Comparison of ENCODE assay signal across 13 cellular contexts in the genomic region with DNA sequence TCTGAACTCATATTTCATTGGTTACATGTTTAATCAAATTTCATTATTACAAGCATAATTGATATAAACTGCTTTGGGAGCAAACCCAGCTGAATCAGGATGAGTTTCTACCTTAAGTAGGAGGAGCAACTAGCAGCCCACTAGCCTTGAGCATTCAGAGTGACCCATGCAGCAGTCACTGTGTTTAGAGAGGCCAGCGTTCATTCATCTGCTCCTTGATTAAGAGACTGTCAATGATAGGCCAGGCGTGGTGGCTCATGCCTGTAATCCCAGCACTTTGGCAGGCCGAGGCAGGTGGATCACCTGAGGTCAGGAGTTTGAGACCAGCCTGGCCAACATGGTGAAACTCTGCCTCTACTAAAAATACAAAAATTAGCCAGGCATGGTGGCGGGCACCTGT. TPM values are rescaled to one million over a fixed set of nuclear protein-coding genes. Genes with fewer than 3 reads are reported as not detected.
DNase-seq lines count a peak whose midpoint lies in the region; ATAC-seq, FAIRE-seq and TF ChIP-seq lines count a peak whose summit lies in the region.
"Not testable (repeated sequence)": the region's sequence is repeated elsewhere in the genome, so short reads cannot be mapped to it uniquely, and the experiment has no call there.
"Had no signal": no experiment of that assay in that cellular context is flagged by ENCODE, and none has a peak within 500 bp of the region (broad histone marks: within the 10 kb centered on the region; RNA-seq: fewer than 3 reads in every experiment).

No MANE protein-coding gene starts in this region.

- H3K27me3 ChIP-seq in adrenal gland; HepG2 (ENCODE audit: control insufficient read depth in 1 of 2, insufficient read depth in 2 of 2, low read length in 2 of 2); pancreas: not testable (repeated sequence)

- not testable (repeated sequence) for H3K9me3 ChIP-seq in adrenal gland (replicated peaks in 1 of 3); HepG2 (ENCODE audit: low read length); pancreas

- H3K36me3 Mint-ChIP-seq in MCF 10A (ENCODE audit: insufficient read depth, unreplicated experiment), result not testable (repeated sequence)

- H3K9me3 Mint-ChIP-seq in MCF 10A (ENCODE audit: unreplicated experiment), result not testable (repeated sequence)

- ATAC-seq in HepG2, result peak; percentile 38; the same call in 1 of the 3 replicates
- ATAC-seq in pancreas, result peak in 2 of 4 donors; percentile 8 to 14

- 51 to 79% (median 60%) methylated on average over 3 to 4 of the region's 4 CpGs for WGBS in adrenal gland, 4 donors
- 27% methylated on average over 4 of the region's 4 CpGs for WGBS in HepG2 (ENCODE audit: low lambda C conversion rate)
- WGBS in pancreas, 2 donors, result 32 to 37% methylated on average over 4 of the region's 4 CpGs

- TF ChIP-seq CTCF in adrenal gland (IDR thresholded peaks at IDR 0.05); MCF 10A (IDR thresholded peaks at IDR 0.05; ENCODE audit: unreplicated experiment); HepG2 (CRISPR knock-in tag; IDR thresholded peaks at IDR 0.05); pancreas (IDR thresholded peaks at IDR 0.05): not testable (repeated sequence)

- POLR2A ChIA-PET in MCF 10A (lab: Yijun Ruan, JAX), result interaction anchor here (0.6 kb wide), 1 partner anchor 342 kb away, joined by 3 read pairs; no protein-coding TSS in a partner anchor
- POLR2A ChIA-PET in HepG2 (lab: Yijun Ruan, JAX), result not testable (repeated sequence)

- H3K79me2 ChIP-seq in HepG2 (ENCODE audit: insufficient read depth, low read length), result not testable (repeated sequence)

- in situ Hi-C loops in HepG2 (cut with HindIII; ENCODE audit: extremely low pct_ligation_motif_present, low pct_unique_long_range_greater_than_20kb), result not testable (repeated sequence)

- not testable (repeated sequence) for FAIRE-seq in HepG2 (lab: Jason Lieb, UNC); pancreas (lab: Jason Lieb, UNC)

- H4K20me1 ChIP-seq in HepG2 (ENCODE audit: insufficient read depth, low read length), result not testable (repeated sequence)

- not testable (repeated sequence) for H3K4me3 Mint-ChIP-seq in MCF 10A (ENCODE audit: unreplicated experiment)

- not testable (repeated sequence) for H3K4me3 ChIP-seq in adrenal gland; HepG2 (replicated peaks in 1 of 3; ENCODE audit: insufficient read depth in 1 of 3, low read depth in 2 of 3, low read length in 3 of 3)
- peak overlapping the region in 2 of 4 donors; percentile 4 to 9 for H3K4me3 ChIP-seq in pancreas

- not testable (repeated sequence) for H2AFZ ChIP-seq in HepG2 (ENCODE audit: low read length)

- not testable (repeated sequence) for H3K27me3 Mint-ChIP-seq in MCF 10A (ENCODE audit: insufficient read depth, unreplicated experiment)

- not testable (repeated sequence) for H3K9ac ChIP-seq in HepG2 (ENCODE audit: insufficient read depth, low read depth, low read length)

- H3K27ac ChIP-seq in adrenal gland (peak overlapping the region in 2 of 5 donors; percentile 40 to 56), pancreas (peak overlapping the region in 3 of 4 donors; percentile 24 to 81 (median 69))
- H3K27ac ChIP-seq in HepG2 (ENCODE audit: extremely low read length, insufficient read depth, low read length), result not testable (repeated sequence)

- not testable (repeated sequence) for H3K4me1 Mint-ChIP-seq in MCF 10A (ENCODE audit: insufficient read depth, unreplicated experiment)

- CTCF ChIA-PET in MCF 10A (lab: Yijun Ruan, JAX); HepG2 (lab: Yijun Ruan, JAX; ENCODE audit: low intra/inter-chr PET ratio, low total read pairs): not testable (repeated sequence)

- TF ChIP-seq POLR2A in adrenal gland (IDR thresholded peaks at IDR 0.05); HepG2 (IDR thresholded peaks at IDR 0.05; ENCODE audit: insufficient read depth in 1 of 2, low read depth in 2 of 2, low read length in 2 of 2): not testable (repeated sequence)

- not testable (repeated sequence) for H3K36me3 ChIP-seq in adrenal gland (replicated peaks in 1 of 2); HepG2 (replicated peaks in 1 of 2; ENCODE audit: control insufficient read depth in 1 of 2, insufficient read depth in 2 of 2, low read length in 2 of 2); pancreas

- DNase-seq in adrenal gland, result peak in 6 of 7 donors; percentile 45 to 77 (median 62)
- not testable (repeated sequence) for DNase-seq in MCF 10A (ENCODE audit: unreplicated experiment); HepG2 (ENCODE audit: low spot score); pancreas

- BruUV-seq in MCF 10A (replicated peaks; lab: Mats Ljungman, UMichigan); HepG2 (replicated peaks; lab: Mats Ljungman, UMichigan): not testable (repeated sequence)

- intact Hi-C loops in adrenal gland (cut with DNase I); MCF 10A (cut with micrococcal nuclease); HepG2 (cut with micrococcal nuclease; ENCODE audit: unreplicated experiment); pancreas (cut with DNase I): not testable (repeated sequence)

- not testable (repeated sequence) for TF ChIP-seq RAD21 in HepG2 (CRISPR knock-in tag; IDR thresholded peaks at IDR 0.05)

- peak overlapping the region; percentile 37 for H3K27ac Mint-ChIP-seq in MCF 10A (ENCODE audit: low read depth, unreplicated experiment)

- H3K4me2 ChIP-seq in HepG2 (ENCODE audit: low read depth, low read length), result not testable (repeated sequence)

- TF ChIP-seq EP300 in HepG2 (IDR thresholded peaks at IDR 0.05; ENCODE audit: low read depth in 2 of 2, low read length in 2 of 2); HepG2 (CRISPR knock-in tag; IDR thresholded peaks at IDR 0.05; ENCODE audit: borderline replicate concordance): not testable (repeated sequence)

- H3K4me1 ChIP-seq in adrenal gland (replicated peaks in 1 of 2), result peaks cover 0 to 19% of the 10 kb centered on the region in 2 donors
- H3K4me1 ChIP-seq in HepG2 (ENCODE audit: insufficient read depth, low read length), result not testable (repeated sequence)
- H3K4me1 ChIP-seq in pancreas, result peaks cover 8 to 39% (median 16%) of the 10 kb centered on the region in 3 donors

RNA-seq across cellular contexts. Expression of a gene that starts 1.9 kb away (rescaled TPM):
- 10 to 100 TPM in 4 of 8 donors, 1 to 10 TPM in 3, under 1 TPM in 1; 0.97 to 45.4 (median 9.8) TPM for total RNA-seq in adrenal gland
- polyA plus RNA-seq in adrenal gland, result 10 to 100 TPM in 1 of 3 donors, 1 to 10 TPM in 2; 1.2 to 16.4 (median 3.9) TPM
- total RNA-seq in MCF 10A (2022), result not detected in 2 replicates
- total RNA-seq in HepG2 (2016; rRNA removed; fragmentation: Illumina TruSeq; extraction: Trizol), result not detected in 2 replicates
- not detected in 2 replicates for total RNA-seq in HepG2 (2016; cell fraction: cytosol; rRNA removed; fragmentation: Illumina TruSeq; extraction: Trizol; ENCODE audit: low read depth)
- total RNA-seq in HepG2 (2016; cell fraction: insoluble cytoplasmic fraction; rRNA removed; fragmentation: Illumina TruSeq; extraction: Trizol), result not detected in 2 replicates
- total RNA-seq in HepG2 (2016; cell fraction: membrane; rRNA removed; fragmentation: Illumina TruSeq; extraction: Trizol), result not detected in 2 replicates
- total RNA-seq in HepG2 (2016; cell fraction: nucleus; rRNA removed; fragmentation: Illumina TruSeq; extraction: Trizol), result not detected in 2 replicates
- polyA plus RNA-seq in HepG2 (2011; rRNA removed), result not detected in 2 replicates
- polyA plus RNA-seq in HepG2 (2011; cell fraction: cytosol; rRNA removed), result not detected in 2 replicates
- not detected in 2 replicates for polyA plus RNA-seq in HepG2 (2011; cell fraction: nucleus; rRNA removed)
- polyA plus RNA-seq in HepG2 (2012), result not detected in 2 replicates
- not detected in 2 replicates for polyA plus RNA-seq in HepG2 (2016; cell fraction: cytosol; fragmentation: Illumina TruSeq; extraction: Trizol; ENCODE audit: low read depth)
- not detected in 2 replicates for polyA plus RNA-seq in HepG2 (2016; cell fraction: insoluble cytoplasmic fraction; fragmentation: Illumina TruSeq; extraction: Trizol; ENCODE audit: low read depth)
- not detected in 2 replicates for polyA plus RNA-seq in HepG2 (2016; cell fraction: membrane; fragmentation: Illumina TruSeq; extraction: Trizol; ENCODE audit: low read depth)
- not detected in 2 replicates for polyA plus RNA-seq in HepG2 (2016; cell fraction: nucleus; fragmentation: Illumina TruSeq; extraction: Trizol; ENCODE audit: insufficient read depth, low read depth)
- polyA minus RNA-seq in HepG2 (2011; rRNA and poly(A)+ RNA removed; ENCODE audit: low replicate concordance), result not detected in 2 replicates
- polyA minus RNA-seq in HepG2 (2011; cell fraction: cytosol; rRNA and poly(A)+ RNA removed), result not detected in 2 replicates
- not detected in 2 replicates for polyA minus RNA-seq in HepG2 (2011; cell fraction: nucleus; rRNA and poly(A)+ RNA removed)
- over 10,000 TPM in 2 of 6 donors, 1,000 to 10,000 TPM in 3, 100 to 1,000 TPM in 1; 360 to 20,184 (median 5,030) TPM for total RNA-seq in pancreas
- 1,000 to 10,000 TPM; 2,295 to 3,502 TPM for polyA plus RNA-seq in pancreas
- total RNA-seq: A673; CD4-positive, alpha-beta memory T cell; CD4-positive, CD25-positive, alpha-beta regulatory T cell; CD8-positive, alpha-beta memory T cell; Daoy; G401 had no signal
- polyA plus RNA-seq: AG04450; CD14-positive monocyte; CD4-positive, alpha-beta memory T cell; CD4-positive, CD25-positive, alpha-beta regulatory T cell; CD8-positive, alpha-beta memory T cell; GM12878 had no signal

RNA-seq across cellular contexts. Expression of a gene that starts 17.5 kb away (rescaled TPM):
- total RNA-seq in adrenal gland, result 10 to 100 TPM in 4 of 8 donors, 1 to 10 TPM in 2, not detected in 2; 2.0 to 28.1 (median 11.5) TPM
- polyA plus RNA-seq in adrenal gland, result 1 to 10 TPM in 2 of 3 donors, not detected in 1; 6.0 to 6.8 TPM
- not detected in 2 replicates for total RNA-seq in MCF 10A (2022)
- total RNA-seq in HepG2 (2016; rRNA removed; fragmentation: Illumina TruSeq; extraction: Trizol), result not detected in 2 replicates
- total RNA-seq in HepG2 (2016; cell fraction: cytosol; rRNA removed; fragmentation: Illumina TruSeq; extraction: Trizol; ENCODE audit: low read depth), result not detected in 2 replicates
- total RNA-seq in HepG2 (2016; cell fraction: insoluble cytoplasmic fraction; rRNA removed; fragmentation: Illumina TruSeq; extraction: Trizol), result not detected in 2 replicates
- not detected in 2 replicates for total RNA-seq in HepG2 (2016; cell fraction: membrane; rRNA removed; fragmentation: Illumina TruSeq; extraction: Trizol)
- total RNA-seq in HepG2 (2016; cell fraction: nucleus; rRNA removed; fragmentation: Illumina TruSeq; extraction: Trizol), result not detected in 2 replicates
- not detected in 2 replicates for polyA plus RNA-seq in HepG2 (2011; rRNA removed)
- polyA plus RNA-seq in HepG2 (2011; cell fraction: cytosol; rRNA removed), result not detected in 2 replicates
- not detected in 2 replicates for polyA plus RNA-seq in HepG2 (2011; cell fraction: nucleus; rRNA removed)
- not detected in 2 replicates for polyA plus RNA-seq in HepG2 (2012)
- not detected in 2 replicates for polyA plus RNA-seq in HepG2 (2016; cell fraction: cytosol; fragmentation: Illumina TruSeq; extraction: Trizol; ENCODE audit: low read depth)
- polyA plus RNA-seq in HepG2 (2016; cell fraction: insoluble cytoplasmic fraction; fragmentation: Illumina TruSeq; extraction: Trizol; ENCODE audit: low read depth), result not detected in 2 replicates
- polyA plus RNA-seq in HepG2 (2016; cell fraction: membrane; fragmentation: Illumina TruSeq; extraction: Trizol; ENCODE audit: low read depth), result not detected in 2 replicates
- not detected in 2 replicates for polyA plus RNA-seq in HepG2 (2016; cell fraction: nucleus; fragmentation: Illumina TruSeq; extraction: Trizol; ENCODE audit: insufficient read depth, low read depth)
- not detected in 2 replicates for polyA minus RNA-seq in HepG2 (2011; rRNA and poly(A)+ RNA removed; ENCODE audit: low replicate concordance)
- not detected in 2 replicates for polyA minus RNA-seq in HepG2 (2011; cell fraction: cytosol; rRNA and poly(A)+ RNA removed)
- polyA minus RNA-seq in HepG2 (2011; cell fraction: nucleus; rRNA and poly(A)+ RNA removed), result not detected in 2 replicates
- 1,000 to 10,000 TPM in 2 of 6 donors, 100 to 1,000 TPM in 4; 310 to 2,290 (median 800) TPM for total RNA-seq in pancreas
- polyA plus RNA-seq in pancreas, result 100 to 1,000 TPM; 186 to 203 TPM
- total RNA-seq: A673; CD4-positive, alpha-beta memory T cell; CD4-positive, CD25-positive, alpha-beta regulatory T cell; CD8-positive, alpha-beta memory T cell; Daoy; G401; GM12878 had no signal
- polyA plus RNA-seq: AG04450; CD14-positive monocyte; CD4-positive, alpha-beta memory T cell; CD4-positive, CD25-positive, alpha-beta regulatory T cell; CD8-positive, alpha-beta memory T cell; GM12878 had no signal

RNA-seq across cellular contexts. Expression of a gene that starts 20.1 kb away (rescaled TPM):
- total RNA-seq in adrenal gland (1 to 10 TPM in 2 of 8 donors, under 1 TPM in 1, not detected in 5; 0.56 to 3.5 (median 3.1) TPM), MCF 10A (2022) (not detected in 2 replicates), HepG2 (2016; rRNA removed; fragmentation: Illumina TruSeq; extraction: Trizol) (not detected in 2 replicates), pancreas (over 10,000 TPM in 1 of 6 donors, 1,000 to 10,000 TPM in 5; 7,866 to 13,867 (median 8,408) TPM)
- polyA plus RNA-seq in adrenal gland (1 to 10 TPM in 1 of 3 donors, under 1 TPM in 1, not detected in 1; 0.56 to 1.3 TPM), HepG2 (2011; rRNA removed) (not detected in 2 replicates), pancreas (1,000 to 10,000 TPM; 3,972 to 5,613 TPM)
- total RNA-seq in HepG2 (2016; cell fraction: cytosol; rRNA removed; fragmentation: Illumina TruSeq; extraction: Trizol; ENCODE audit: low read depth), result not detected in 2 replicates
- total RNA-seq in HepG2 (2016; cell fraction: insoluble cytoplasmic fraction; rRNA removed; fragmentation: Illumina TruSeq; extraction: Trizol), result not detected in 2 replicates
- not detected in 2 replicates for total RNA-seq in HepG2 (2016; cell fraction: membrane; rRNA removed; fragmentation: Illumina TruSeq; extraction: Trizol)
- total RNA-seq in HepG2 (2016; cell fraction: nucleus; rRNA removed; fragmentation: Illumina TruSeq; extraction: Trizol), result not detected in 2 replicates
- not detected in 2 replicates for polyA plus RNA-seq in HepG2 (2011; cell fraction: cytosol; rRNA removed)
- not detected in 2 replicates for polyA plus RNA-seq in HepG2 (2011; cell fraction: nucleus; rRNA removed)
- polyA plus RNA-seq in HepG2 (2012), result not detected in 2 replicates
- polyA plus RNA-seq in HepG2 (2016; cell fraction: cytosol; fragmentation: Illumina TruSeq; extraction: Trizol; ENCODE audit: low read depth), result not detected in 2 replicates
- not detected in 2 replicates for polyA plus RNA-seq in HepG2 (2016; cell fraction: insoluble cytoplasmic fraction; fragmentation: Illumina TruSeq; extraction: Trizol; ENCODE audit: low read depth)
- not detected in 2 replicates for polyA plus RNA-seq in HepG2 (2016; cell fraction: membrane; fragmentation: Illumina TruSeq; extraction: Trizol; ENCODE audit: low read depth)
- not detected in 2 replicates for polyA plus RNA-seq in HepG2 (2016; cell fraction: nucleus; fragmentation: Illumina TruSeq; extraction: Trizol; ENCODE audit: insufficient read depth, low read depth)
- not detected in 2 replicates for polyA minus RNA-seq in HepG2 (2011; rRNA and poly(A)+ RNA removed; ENCODE audit: low replicate concordance)
- not detected in 2 replicates for polyA minus RNA-seq in HepG2 (2011; cell fraction: cytosol; rRNA and poly(A)+ RNA removed)
- not detected in 2 replicates for polyA minus RNA-seq in HepG2 (2011; cell fraction: nucleus; rRNA and poly(A)+ RNA removed)
- total RNA-seq: CD8-positive, alpha-beta memory T cell; Daoy; G401 had no signal
- polyA plus RNA-seq: AG04450; CD14-positive monocyte; CD4-positive, alpha-beta memory T cell; CD4-positive, CD25-positive, alpha-beta regulatory T cell; CD8-positive, alpha-beta memory T cell had no signal

RNA-seq across cellular contexts. Expression of a gene that starts 48.7 kb away (rescaled TPM):
- total RNA-seq in adrenal gland (100 to 1,000 TPM in 2 of 8 donors, 10 to 100 TPM in 6; 67.2 to 113 (median 87.9) TPM), MCF 10A (2022) (45.1 and 48.5 TPM in 2 replicates), HepG2 (2016; rRNA removed; fragmentation: Illumina TruSeq; extraction: Trizol) (9.9 and 12.7 TPM in 2 replicates), pancreas (10 to 100 TPM; 35.9 to 43.6 (median 38.8) TPM)
- polyA plus RNA-seq in adrenal gland (100 to 1,000 TPM in 2 of 3 donors, 10 to 100 TPM in 1; 47.4 to 119 (median 111) TPM), HepG2 (2011; rRNA removed) (9.4 and 10.9 TPM in 2 replicates), pancreas (10 to 100 TPM; 30.5 to 47.4 TPM)
- 3.5 and 3.8 TPM in 2 replicates for total RNA-seq in HepG2 (2016; cell fraction: cytosol; rRNA removed; fragmentation: Illumina TruSeq; extraction: Trizol; ENCODE audit: low read depth)
- total RNA-seq in HepG2 (2016; cell fraction: insoluble cytoplasmic fraction; rRNA removed; fragmentation: Illumina TruSeq; extraction: Trizol), result 10.0 and 12.8 TPM in 2 replicates
- total RNA-seq in HepG2 (2016; cell fraction: membrane; rRNA removed; fragmentation: Illumina TruSeq; extraction: Trizol), result 10.3 and 10.6 TPM in 2 replicates
- total RNA-seq in HepG2 (2016; cell fraction: nucleus; rRNA removed; fragmentation: Illumina TruSeq; extraction: Trizol), result 5.1 and 5.7 TPM in 2 replicates
- 9.0 and 11.9 TPM in 2 replicates for polyA plus RNA-seq in HepG2 (2011; cell fraction: cytosol; rRNA removed)
- 16.4 and 20.1 TPM in 2 replicates for polyA plus RNA-seq in HepG2 (2011; cell fraction: nucleus; rRNA removed)
- 13.1 and 13.3 TPM in 2 replicates for polyA plus RNA-seq in HepG2 (2012)
- polyA plus RNA-seq in HepG2 (2016; cell fraction: cytosol; fragmentation: Illumina TruSeq; extraction: Trizol; ENCODE audit: low read depth), result 5.6 and 6.2 TPM in 2 replicates
- 16.6 and 21.1 TPM in 2 replicates for polyA plus RNA-seq in HepG2 (2016; cell fraction: insoluble cytoplasmic fraction; fragmentation: Illumina TruSeq; extraction: Trizol; ENCODE audit: low read depth)
- 11.7 and 12.3 TPM in 2 replicates for polyA plus RNA-seq in HepG2 (2016; cell fraction: membrane; fragmentation: Illumina TruSeq; extraction: Trizol; ENCODE audit: low read depth)
- 13.8 and 16.7 TPM in 2 replicates for polyA plus RNA-seq in HepG2 (2016; cell fraction: nucleus; fragmentation: Illumina TruSeq; extraction: Trizol; ENCODE audit: insufficient read depth, low read depth)
- 7.2 and 33.1 TPM in 2 replicates for polyA minus RNA-seq in HepG2 (2011; rRNA and poly(A)+ RNA removed; ENCODE audit: low replicate concordance)
- 5.6 and 6.2 TPM in 2 replicates for polyA minus RNA-seq in HepG2 (2011; cell fraction: cytosol; rRNA and poly(A)+ RNA removed)
- polyA minus RNA-seq in HepG2 (2011; cell fraction: nucleus; rRNA and poly(A)+ RNA removed), result 2.6 and 3.4 TPM in 2 replicates

Comparison
In these comparisons a context has a peak if more than half of its experiments do, and no peak if none do; other contexts are left out.
1. RNA of a gene that starts 1.9 kb away (total RNA-seq): 360 to 20,184 TPM in pancreas; 0.97 to 45.4 TPM in adrenal gland, not detected in MCF 10A and not detected in HepG2; every median in the first group is over 4 times any median in the second.
2. RNA of a gene that starts 17.5 kb away (total RNA-seq): 310 to 2,290 TPM in pancreas; 2.0 to 28.1 TPM in adrenal gland, not detected in MCF 10A and not detected in HepG2; every median in the first group is over 10 times any median in the second.
3. RNA of a gene that starts 20.1 kb away (total RNA-seq): 7,866 to 13,867 TPM in pancreas; not detected in MCF 10A, 0.56 to 3.5 TPM in adrenal gland and not detected in HepG2; every median in the first group is over 1,000 times any median in the second.